Comparison of ENCODE assay signal across 28 cellular contexts in the genomic region with DNA sequence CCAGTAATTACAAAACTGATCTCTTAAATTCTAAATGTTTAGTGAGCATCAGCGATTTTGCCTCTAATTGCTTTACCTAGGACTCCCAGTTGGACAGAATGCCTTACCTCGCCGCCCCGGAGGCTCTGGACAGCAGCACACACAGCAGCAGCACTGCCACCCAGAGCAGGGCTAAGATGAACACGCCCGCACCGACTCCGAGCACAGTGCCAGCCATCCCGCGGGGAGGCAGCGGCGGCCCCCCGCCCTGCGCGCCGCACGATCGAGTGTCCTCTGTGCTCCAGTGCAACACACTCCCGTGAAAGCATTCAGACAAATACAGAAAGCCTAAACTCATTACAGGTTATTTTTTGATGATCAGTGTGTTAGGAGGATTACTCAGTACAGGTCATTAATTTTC.
"Had no signal": no experiment of that assay in that cellular context is flagged by ENCODE, and none has a peak within 500 bp of the region (broad histone marks: within the 10 kb centered on the region; RNA-seq: fewer than 3 reads in every experiment).

No MANE protein-coding gene starts in this region.

- H3K27ac Mint-ChIP-seq: endodermal cell; naive thymus-derived CD8-positive, alpha-beta T cell; nephron progenitor cell; stimulated activated memory B cell treated with anti-CD40 and anti-IgM and Interleukin-4, amounts not matched to agents 10 μg/mL and 1 μg/mL and 100 μg/mL, for 72 hours; stimulated activated naive CD8-positive, alpha-beta T cell treated with anti-CD3 and anti-CD28 coated beads, Interleukin-15, Interleukin-2, amounts not matched to agents 100 ng/mL and 50 ng/mL, for 24 hours had no signal

- H3K27me3 ChIP-seq: gastrocnemius medialis, heart right ventricle, left lung, ovary, right lobe of liver, testis, tibial artery, upper lobe of left lung had no signal

- H3K4me3 ChIP-seq: gastrocnemius medialis, heart right ventricle, left lung, ovary, right lobe of liver, smooth muscle cell, testis, tibial artery, upper lobe of left lung had no signal

- H3K4me1 Mint-ChIP-seq: endodermal cell; nephron progenitor cell; stimulated activated memory B cell treated with anti-CD40 and anti-IgM and Interleukin-4, amounts not matched to agents 10 μg/mL and 1 μg/mL and 100 μg/mL, for 72 hours had no signal

- H3K36me3 ChIP-seq: ovary had no signal

- H3K9me3 Mint-ChIP-seq: naive thymus-derived CD8-positive, alpha-beta T cell; stimulated activated memory B cell treated with anti-CD40 and anti-IgM and Interleukin-4, amounts not matched to agents 10 μg/mL and 1 μg/mL and 100 μg/mL, for 72 hours; stimulated activated naive CD8-positive, alpha-beta T cell treated with anti-CD3 and anti-CD28 coated beads, Interleukin-15, Interleukin-2, amounts not matched to agents 100 ng/mL and 50 ng/mL, for 24 hours had no signal

- H3K9me3 ChIP-seq: gastrocnemius medialis, heart right ventricle, left lung, ovary, right lobe of liver, testis, tibial artery, upper lobe of left lung had no signal

- DNase-seq: caudate nucleus; cerebellar nuclear complex; effector CD8-positive, alpha-beta T cell; endodermal cell; foreskin fibroblast; gastrocnemius medialis; heart right ventricle; hippocampal formation; left cardiac atrium; left lung; mesendoderm; naive thymus-derived CD8-positive, alpha-beta T cell; nephron progenitor cell; occipital lobe; ovary; right lobe of liver; stimulated activated CD4-positive, alpha-beta T cell treated with anti-CD3 and anti-CD28 coated beads, Interleukin-12 subunit alpha, Interleukin-12 subunit beta, amount 100 ng/mL, for 4 hours; stimulated activated CD4-positive, alpha-beta T cell treated with anti-CD3 and anti-CD28 coated beads, Interleukin-1b, Interleukin-23, amount 100 ng/mL, for 48 hours; stimulated activated CD4-positive, alpha-beta T cell treated with anti-CD3 and anti-CD28 coated beads, Interleukin-4, amount 100 ng/mL, for 24 hours; substantia nigra; testis; tibial artery had no signal

- H3K4me1 ChIP-seq: gastrocnemius medialis, heart right ventricle, right lobe of liver, testis, tibial artery had no signal

- H3K4me3 Mint-ChIP-seq: endodermal cell; naive thymus-derived CD8-positive, alpha-beta T cell; nephron progenitor cell; stimulated activated memory B cell treated with anti-CD40 and anti-IgM and Interleukin-4, amounts not matched to agents 10 μg/mL and 1 μg/mL and 100 μg/mL, for 72 hours; stimulated activated naive CD8-positive, alpha-beta T cell treated with anti-CD3 and anti-CD28 coated beads, Interleukin-15, Interleukin-2, amounts not matched to agents 100 ng/mL and 50 ng/mL, for 24 hours had no signal

- H3K27me3 Mint-ChIP-seq: naive thymus-derived CD8-positive, alpha-beta T cell; stimulated activated memory B cell treated with anti-CD40 and anti-IgM and Interleukin-4, amounts not matched to agents 10 μg/mL and 1 μg/mL and 100 μg/mL, for 72 hours; stimulated activated naive CD8-positive, alpha-beta T cell treated with anti-CD3 and anti-CD28 coated beads, Interleukin-15, Interleukin-2, amounts not matched to agents 100 ng/mL and 50 ng/mL, for 24 hours had no signal

- ATAC-seq: esophagus mucosa; gastrocnemius medialis; heart right ventricle; left cardiac atrium; naive thymus-derived CD8-positive, alpha-beta T cell; stimulated activated memory B cell treated with anti-CD40 and anti-IgM and Interleukin-4, amounts not matched to agents 10 μg/mL and 1 μg/mL and 100 μg/mL, for 72 hours had no signal

- H3K27ac ChIP-seq: epithelial cell of prostate, gastrocnemius medialis, heart right ventricle, left lung, ovary, right lobe of liver, testis, tibial artery had no signal
